ENCODE assay signal across 28 cellular contexts in genomic region chr1:31415658-31416057, GRCh38. TPM values are rescaled to one million over a fixed set of nuclear protein-coding genes. Genes with fewer than 3 reads are reported as not detected.
DNase-seq lines count a peak whose midpoint lies in the region; ATAC-seq, FAIRE-seq and TF ChIP-seq lines count a peak whose summit lies in the region.
"Had no signal": no experiment of that assay in that cellular context is flagged by ENCODE, and none has a peak within 500 bp of the region (broad histone marks: within the 10 kb centered on the region; RNA-seq: fewer than 3 reads in every experiment).

No MANE protein-coding gene starts in this region.

- no peak for TF ChIP-seq RAD21 in HepG2 (CRISPR knock-in tag; IDR thresholded peaks at IDR 0.05)

- H3K9ac ChIP-seq in HepG2 (ENCODE audit: insufficient read depth, low read depth, low read length) = peak overlapping the region; percentile 5; the same call in 1 of the 2 replicates
- H3K9ac ChIP-seq: SK-N-SH had no signal

- no peak overlapping the region for H3K4me3 ChIP-seq in bronchial epithelial cell (ENCODE audit: low read depth, low read length)
- peak overlapping the region in 2 of 3 experiments; percentile 2 to 88; a peak in 4 of 6 replicates for H3K4me3 ChIP-seq in HepG2 (replicated peaks in 1 of 3; ENCODE audit: insufficient read depth in 1 of 3, low read depth in 2 of 3, low read length in 3 of 3)
- H3K4me3 ChIP-seq: coronary artery, heart left ventricle, lower lobe of right lung, pancreas, testis had no signal

- H3K27ac ChIP-seq in HepG2 (ENCODE audit: extremely low read length, insufficient read depth, low read length) = peak overlapping the region; percentile 70
- H3K27ac ChIP-seq: brain microvascular endothelial cell, coronary artery, heart left ventricle, lower lobe of right lung, testis had no signal

- BruUV-seq in HepG2 (replicated peaks; lab: Mats Ljungman, UMichigan) = no TSS peak

- intact Hi-C loops in HepG2 (cut with micrococcal nuclease; ENCODE audit: unreplicated experiment) = no loop called here
- intact Hi-C loops in activated CD4-positive, alpha-beta T cell treated with anti-CD3 and anti-CD28 coated beads, Interleukin-2, amount 10 ng/mL, durations not matched to agents 24 days and 14 days (cut with micrococcal nuclease) = no loop called here

- peaks cover 8% of the 10 kb centered on the region for H3K27me3 Mint-ChIP-seq in progenitor cell of endocrine pancreas
- peaks cover 50% of the 10 kb centered on the region for H3K27me3 Mint-ChIP-seq in activated CD4-positive, alpha-beta T cell treated with anti-CD3 and anti-CD28 coated beads, Interleukin-2, amount 10 ng/mL, durations not matched to agents 24 days and 14 days
- peaks cover 64% of the 10 kb centered on the region for H3K27me3 Mint-ChIP-seq in activated T-cell treated with anti-CD3 and anti-CD28 coated beads, Interleukin-2, amount 50 U/mL, for 72 hours (ENCODE audit: low read depth)

- H3K36me3 ChIP-seq in bronchial epithelial cell (ENCODE audit: control insufficient read depth, insufficient read depth, low read length) = peaks cover 13% of the 10 kb centered on the region
- no peaks in the 10 kb centered on the region; a peak in 1 of 5 replicates for H3K36me3 ChIP-seq in HepG2 (replicated peaks in 1 of 2; ENCODE audit: control insufficient read depth in 1 of 2, insufficient read depth in 2 of 2, low read length in 2 of 2)
- H3K36me3 ChIP-seq: brain microvascular endothelial cell, heart left ventricle, lower lobe of right lung, pancreas had no signal

- H3K36me3 Mint-ChIP-seq in progenitor cell of endocrine pancreas (ENCODE audit: insufficient read depth) = peaks cover 2% of the 10 kb centered on the region
- H3K36me3 Mint-ChIP-seq in activated CD4-positive, alpha-beta T cell treated with anti-CD3 and anti-CD28 coated beads, Interleukin-2, amount 10 ng/mL, durations not matched to agents 24 days and 14 days (ENCODE audit: low read depth) = no peaks in the 10 kb centered on the region
- H3K36me3 Mint-ChIP-seq in activated T-cell treated with anti-CD3 and anti-CD28 coated beads, Interleukin-2, amount 50 U/mL, for 72 hours (ENCODE audit: insufficient read depth in 2 of 2) = peaks cover 0 to 2% of the 10 kb centered on the region in 2 donors
- H3K36me3 Mint-ChIP-seq: stimulated activated effector memory CD8-positive, alpha-beta T cell treated with anti-CD3 and anti-CD28 coated beads, Interleukin-12 subunit alpha, Interleukin-12 subunit beta, amount 100 ng/mL, for 72 hours had no signal

- no peaks in the 10 kb centered on the region for H3K9me3 Mint-ChIP-seq in progenitor cell of endocrine pancreas (ENCODE audit: low read depth)
- no peaks in the 10 kb centered on the region for H3K9me3 Mint-ChIP-seq in activated CD4-positive, alpha-beta T cell treated with anti-CD3 and anti-CD28 coated beads, Interleukin-2, amount 10 ng/mL, durations not matched to agents 24 days and 14 days
- no peaks in the 10 kb centered on the region for H3K9me3 Mint-ChIP-seq in activated T-cell treated with anti-CD3 and anti-CD28 coated beads, Interleukin-2, amount 50 U/mL, for 72 hours
- H3K9me3 Mint-ChIP-seq: endodermal cell; H9; stimulated activated effector memory CD8-positive, alpha-beta T cell treated with anti-CD3 and anti-CD28 coated beads, Interleukin-12 subunit alpha, Interleukin-12 subunit beta, amount 100 ng/mL, for 72 hours had no signal

- no peak for ATAC-seq in HepG2
- ATAC-seq in activated T-cell treated with anti-CD3 and anti-CD28 coated beads, Interleukin-2, amount 50 U/mL, for 72 hours (replicated peaks in 1 of 2) = no peak
- ATAC-seq: heart left ventricle; stimulated activated effector memory CD8-positive, alpha-beta T cell treated with anti-CD3 and anti-CD28 coated beads, Interleukin-12 subunit alpha, Interleukin-12 subunit beta, amount 100 ng/mL, for 72 hours had no signal

- peaks cover 25% of the 10 kb centered on the region for H3K79me2 ChIP-seq in HepG2 (ENCODE audit: insufficient read depth, low read length)

- H3K9me3 ChIP-seq in HepG2 (ENCODE audit: low read length) = no peaks in the 10 kb centered on the region
- H3K9me3 ChIP-seq: heart left ventricle, lower lobe of right lung, pancreas, SK-N-SH, testis had no signal

- in situ Hi-C loops in HepG2 (cut with HindIII; ENCODE audit: extremely low pct_ligation_motif_present, low pct_unique_long_range_greater_than_20kb) = no loop called here

- CTCF ChIA-PET in HepG2 (lab: Yijun Ruan, JAX; ENCODE audit: low intra/inter-chr PET ratio, low total read pairs) = no interaction called here

- H3K4me1 Mint-ChIP-seq in progenitor cell of endocrine pancreas (ENCODE audit: low read depth) = peaks cover 8% of the 10 kb centered on the region
- H3K4me1 Mint-ChIP-seq in activated CD4-positive, alpha-beta T cell treated with anti-CD3 and anti-CD28 coated beads, Interleukin-2, amount 10 ng/mL, durations not matched to agents 24 days and 14 days = peaks cover 4% of the 10 kb centered on the region
- peaks cover 7% of the 10 kb centered on the region for H3K4me1 Mint-ChIP-seq in activated T-cell treated with anti-CD3 and anti-CD28 coated beads, Interleukin-2, amount 50 U/mL, for 72 hours (ENCODE audit: low read depth)

- no peak for TF ChIP-seq EP300 in HepG2 (IDR thresholded peaks at IDR 0.05; ENCODE audit: low read depth in 2 of 2, low read length in 2 of 2)
- TF ChIP-seq EP300 in HepG2 (CRISPR knock-in tag; IDR thresholded peaks at IDR 0.05; ENCODE audit: borderline replicate concordance) = no peak

- peak; percentile 55 for FAIRE-seq in bronchial epithelial cell (lab: Jason Lieb, UNC)
- FAIRE-seq in HepG2 (lab: Jason Lieb, UNC) = no peak
- FAIRE-seq: GM18507, pancreas had no signal

- TF ChIP-seq POLR2A in HepG2 (IDR thresholded peaks at IDR 0.05; ENCODE audit: insufficient read depth in 1 of 2, low read depth in 2 of 2, low read length in 2 of 2) = no peak

- H3K4me3 Mint-ChIP-seq in progenitor cell of endocrine pancreas (ENCODE audit: low read depth) = peak overlapping the region; percentile 46
- H3K4me3 Mint-ChIP-seq in activated CD4-positive, alpha-beta T cell treated with anti-CD3 and anti-CD28 coated beads, Interleukin-2, amount 10 ng/mL, durations not matched to agents 24 days and 14 days = no peak overlapping the region
- no peak overlapping the region for H3K4me3 Mint-ChIP-seq in activated T-cell treated with anti-CD3 and anti-CD28 coated beads, Interleukin-2, amount 50 U/mL, for 72 hours
- H3K4me3 Mint-ChIP-seq: endodermal cell; stimulated activated effector memory CD8-positive, alpha-beta T cell treated with anti-CD3 and anti-CD28 coated beads, Interleukin-12 subunit alpha, Interleukin-12 subunit beta, amount 100 ng/mL, for 72 hours had no signal

- H3K27ac Mint-ChIP-seq in progenitor cell of endocrine pancreas = peak overlapping the region; percentile 45
- H3K27ac Mint-ChIP-seq in activated CD4-positive, alpha-beta T cell treated with anti-CD3 and anti-CD28 coated beads, Interleukin-2, amount 10 ng/mL, durations not matched to agents 24 days and 14 days = no peak overlapping the region
- no peak overlapping the region for H3K27ac Mint-ChIP-seq in activated T-cell treated with anti-CD3 and anti-CD28 coated beads, Interleukin-2, amount 50 U/mL, for 72 hours
- H3K27ac Mint-ChIP-seq: endodermal cell; immature natural killer cell; stimulated activated effector memory CD8-positive, alpha-beta T cell treated with anti-CD3 and anti-CD28 coated beads, Interleukin-12 subunit alpha, Interleukin-12 subunit beta, amount 100 ng/mL, for 72 hours had no signal

- H3K27me3 ChIP-seq in bronchial epithelial cell (ENCODE audit: control insufficient read depth, insufficient read depth, low read length) = no peaks in the 10 kb centered on the region
- H3K27me3 ChIP-seq in HepG2 (ENCODE audit: control insufficient read depth in 1 of 2, insufficient read depth in 2 of 2, low read length in 2 of 2) = peaks cover 2 to 18% of the 10 kb centered on the region in 2 experiments; a peak in 2 of 5 replicates
- H3K27me3 ChIP-seq: pancreas, testis had no signal

- no CpG with 5 or more reads among the region's 2 CpGs for WGBS in HepG2 (ENCODE audit: low lambda C conversion rate)

- peaks cover 80% of the 10 kb centered on the region for H3K4me1 ChIP-seq in HepG2 (ENCODE audit: insufficient read depth, low read length)

- H3K4me2 ChIP-seq in HepG2 (ENCODE audit: low read depth, low read length) = peak overlapping the region; percentile 90; the same call in 1 of the 2 replicates

- H4K20me1 ChIP-seq in HepG2 (ENCODE audit: insufficient read depth, low read length) = no peaks in the 10 kb centered on the region; the same call in 1 of the 2 replicates

- TF ChIP-seq CTCF in bronchial epithelial cell (IDR thresholded peaks at IDR 0.05; ENCODE audit: insufficient read depth, low read length, severe bottlenecking) (no peak), HepG2 (CRISPR knock-in tag; IDR thresholded peaks at IDR 0.05) (no peak), progenitor cell of endocrine pancreas (IDR thresholded peaks at IDR 0.05; ENCODE audit: unreplicated experiment) (no peak)

- POLR2A ChIA-PET in HepG2 (lab: Yijun Ruan, JAX) = interaction anchor here (0.6 kb wide), 1 partner anchor 15 kb away, joined by 3 read pairs; no protein-coding TSS in a partner anchor

- DNase-seq in M059J (ENCODE audit: low read depth) (peak; percentile 40), bronchial epithelial cell (ENCODE audit: low read depth) (peak; percentile 54), HepG2 (ENCODE audit: low spot score) (no peak), progenitor cell of endocrine pancreas (ENCODE audit: low spot score, unreplicated experiment) (no peak), pons (ENCODE audit: low spot score) (no peak), RKO (ENCODE audit: low spot score) (no peak)
- DNase-seq in activated CD4-positive, alpha-beta T cell treated with anti-CD3 and anti-CD28 coated beads, Interleukin-2, amount 10 ng/mL, durations not matched to agents 24 days and 14 days = no peak
- DNase-seq in activated T-cell treated with anti-CD3 and anti-CD28 coated beads, Interleukin-2, amount 50 U/mL, for 72 hours = no peak
- DNase-seq: activated CD4-positive, alpha-beta T cell treated with anti-CD3 and anti-CD28 coated beads, Interleukin-2, amount 50 U/mL, for 48 hours; activated effector memory CD4-positive, alpha-beta T cell treated with anti-CD3 and anti-CD28 coated beads, Interleukin-2, amount 50 U/mL, for 16 hours; brain microvascular endothelial cell; DMS 273 treated with DMSO at 0.1 percent for 48 hours; endodermal cell; H9; heart left ventricle; immature natural killer cell; lower lobe of right lung; NCI-H1694; NCI-H2171; NCI-H524; SK-N-SH; testis had no signal

- H2AFZ ChIP-seq in HepG2 (ENCODE audit: low read length) = no peak overlapping the region

RNA-seq across cellular contexts. Expression of gene SERINC2, which starts 2.6 kb away (rescaled TPM):
- total RNA-seq in M059J (2014; rRNA removed; shearing (Covaris generic)) = 134 and 164 TPM in 2 replicates
- total RNA-seq in bronchial epithelial cell (23.2 and 40.7 TPM in 2 replicates), HepG2 (2016; rRNA removed; fragmentation: Illumina TruSeq; extraction: Trizol) (3.0 and 4.8 TPM in 2 replicates), progenitor cell of endocrine pancreas (58.8 and 65.7 TPM in 2 replicates)
- total RNA-seq in HepG2 (2016; cell fraction: cytosol; rRNA removed; fragmentation: Illumina TruSeq; extraction: Trizol; ENCODE audit: low read depth) = 9.1 and 12.6 TPM in 2 replicates
- 2.2 and 4.5 TPM in 2 replicates for total RNA-seq in HepG2 (2016; cell fraction: insoluble cytoplasmic fraction; rRNA removed; fragmentation: Illumina TruSeq; extraction: Trizol)
- total RNA-seq in HepG2 (2016; cell fraction: membrane; rRNA removed; fragmentation: Illumina TruSeq; extraction: Trizol) = 12.8 and 17.7 TPM in 2 replicates
- 4.1 and 4.4 TPM in 2 replicates for total RNA-seq in HepG2 (2016; cell fraction: nucleus; rRNA removed; fragmentation: Illumina TruSeq; extraction: Trizol)
- polyA plus RNA-seq in HepG2 (2011; rRNA removed) = 126 and 165 TPM in 2 replicates
- polyA plus RNA-seq in HepG2 (2011; cell fraction: cytosol; rRNA removed) = 143 and 167 TPM in 2 replicates
- 209 and 229 TPM in 2 replicates for polyA plus RNA-seq in HepG2 (2011; cell fraction: nucleus; rRNA removed)
- polyA plus RNA-seq in HepG2 (2012) = 90.5 and 102 TPM in 2 replicates
- polyA plus RNA-seq in HepG2 (2016; cell fraction: cytosol; fragmentation: Illumina TruSeq; extraction: Trizol; ENCODE audit: low read depth) = 28.9 and 29.6 TPM in 2 replicates
- polyA plus RNA-seq in HepG2 (2016; cell fraction: insoluble cytoplasmic fraction; fragmentation: Illumina TruSeq; extraction: Trizol; ENCODE audit: low read depth) = 6.0 and 7.0 TPM in 2 replicates
- 31.1 and 34.7 TPM in 2 replicates for polyA plus RNA-seq in HepG2 (2016; cell fraction: membrane; fragmentation: Illumina TruSeq; extraction: Trizol; ENCODE audit: low read depth)
- polyA plus RNA-seq in HepG2 (2016; cell fraction: nucleus; fragmentation: Illumina TruSeq; extraction: Trizol; ENCODE audit: insufficient read depth, low read depth) = 13.8 and 14.5 TPM in 2 replicates
- polyA minus RNA-seq in HepG2 (2011; rRNA and poly(A)+ RNA removed; ENCODE audit: low replicate concordance) = 18.6 and 182 TPM in 2 replicates
- polyA minus RNA-seq in HepG2 (2011; cell fraction: cytosol; rRNA and poly(A)+ RNA removed) = 50.9 and 52.1 TPM in 2 replicates
- polyA minus RNA-seq in HepG2 (2011; cell fraction: nucleus; rRNA and poly(A)+ RNA removed) = 32.4 and 36.7 TPM in 2 replicates
- not detected in 2 replicates for total RNA-seq in activated CD4-positive, alpha-beta T cell treated with anti-CD3 and anti-CD28 coated beads, Interleukin-2, amount 10 ng/mL, durations not matched to agents 24 days and 14 days
- total RNA-seq in activated T-cell treated with anti-CD3 and anti-CD28 coated beads, Interleukin-2, amount 50 U/mL, for 72 hours = under 1 TPM; 0.23 to 0.31 TPM
- total RNA-seq: T-helper 2 cell treated with Interferon-gamma antibody and Interleukin-4, amounts not matched to agents 100 ng/mL and 5 ng/mL, for 36 hours had no signal
- polyA plus RNA-seq: immature natural killer cell had no signal

RNA-seq across cellular contexts. Expression of gene FABP3, which starts 42.8 kb away (rescaled TPM):
- 0.89 and 2.7 TPM in 2 replicates for total RNA-seq in M059J (2014; rRNA removed; shearing (Covaris generic))
- total RNA-seq in bronchial epithelial cell (0.79 and 3.8 TPM in 2 replicates), HepG2 (2016; rRNA removed; fragmentation: Illumina TruSeq; extraction: Trizol) (0.24 and 0.46 TPM in 2 replicates), progenitor cell of endocrine pancreas (0.73 and 0.74 TPM in 2 replicates)
- total RNA-seq in HepG2 (2016; cell fraction: cytosol; rRNA removed; fragmentation: Illumina TruSeq; extraction: Trizol; ENCODE audit: low read depth) = not detected in 2 replicates
- total RNA-seq in HepG2 (2016; cell fraction: insoluble cytoplasmic fraction; rRNA removed; fragmentation: Illumina TruSeq; extraction: Trizol) = 0.17 TPM in 1 of 2 replicates, not detected in the other
- 0.40 TPM in 1 of 2 replicates, not detected in the other for total RNA-seq in HepG2 (2016; cell fraction: membrane; rRNA removed; fragmentation: Illumina TruSeq; extraction: Trizol)
- total RNA-seq in HepG2 (2016; cell fraction: nucleus; rRNA removed; fragmentation: Illumina TruSeq; extraction: Trizol) = not detected in 2 replicates
- polyA plus RNA-seq in HepG2 (2011; rRNA removed) = 0.21 and 0.37 TPM in 2 replicates
- polyA plus RNA-seq in HepG2 (2011; cell fraction: cytosol; rRNA removed) = 0.28 and 0.64 TPM in 2 replicates
- 0.38 TPM in 1 of 2 replicates, not detected in the other for polyA plus RNA-seq in HepG2 (2011; cell fraction: nucleus; rRNA removed)
- 0.45 TPM in 1 of 2 replicates, not detected in the other for polyA plus RNA-seq in HepG2 (2012)
- not detected in 2 replicates for polyA plus RNA-seq in HepG2 (2016; cell fraction: cytosol; fragmentation: Illumina TruSeq; extraction: Trizol; ENCODE audit: low read depth)
- not detected in 2 replicates for polyA plus RNA-seq in HepG2 (2016; cell fraction: insoluble cytoplasmic fraction; fragmentation: Illumina TruSeq; extraction: Trizol; ENCODE audit: low read depth)
- polyA plus RNA-seq in HepG2 (2016; cell fraction: membrane; fragmentation: Illumina TruSeq; extraction: Trizol; ENCODE audit: low read depth) = 0.43 TPM in 1 of 2 replicates, not detected in the other
- polyA plus RNA-seq in HepG2 (2016; cell fraction: nucleus; fragmentation: Illumina TruSeq; extraction: Trizol; ENCODE audit: insufficient read depth, low read depth) = not detected in 2 replicates
- polyA minus RNA-seq in HepG2 (2011; rRNA and poly(A)+ RNA removed; ENCODE audit: low replicate concordance) = 0.82 and 10.2 TPM in 2 replicates
- not detected in 2 replicates for polyA minus RNA-seq in HepG2 (2011; cell fraction: cytosol; rRNA and poly(A)+ RNA removed)
- polyA minus RNA-seq in HepG2 (2011; cell fraction: nucleus; rRNA and poly(A)+ RNA removed) = not detected in 2 replicates
- total RNA-seq in activated CD4-positive, alpha-beta T cell treated with anti-CD3 and anti-CD28 coated beads, Interleukin-2, amount 10 ng/mL, durations not matched to agents 24 days and 14 days = not detected in 2 replicates
- total RNA-seq in activated T-cell treated with anti-CD3 and anti-CD28 coated beads, Interleukin-2, amount 50 U/mL, for 72 hours = not detected
- total RNA-seq: G401; T-helper 2 cell treated with Interferon-gamma antibody and Interleukin-4, amounts not matched to agents 100 ng/mL and 5 ng/mL, for 36 hours had no signal
- polyA plus RNA-seq: immature natural killer cell had no signal

Comparison
In these comparisons a context has a peak if more than half of its experiments do, and no peak if none do; other contexts are left out.
1. DNase-seq: peak in M059J (single experiment) and bronchial epithelial cell (single experiment); none in HepG2 (single experiment), progenitor cell of endocrine pancreas (single experiment), activated CD4-positive, alpha-beta T cell treated with anti-CD3 and anti-CD28 coated beads, Interleukin-2, amount 10 ng/mL, durations not matched to agents 24 days and 14 days (single experiment), pons (single experiment), RKO (single experiment) and activated T-cell treated with anti-CD3 and anti-CD28 coated beads, Interleukin-2, amount 50 U/mL, for 72 hours (0 of 2).